21 cellular contexts compared by ENCODE assay signal in the genomic region with DNA sequence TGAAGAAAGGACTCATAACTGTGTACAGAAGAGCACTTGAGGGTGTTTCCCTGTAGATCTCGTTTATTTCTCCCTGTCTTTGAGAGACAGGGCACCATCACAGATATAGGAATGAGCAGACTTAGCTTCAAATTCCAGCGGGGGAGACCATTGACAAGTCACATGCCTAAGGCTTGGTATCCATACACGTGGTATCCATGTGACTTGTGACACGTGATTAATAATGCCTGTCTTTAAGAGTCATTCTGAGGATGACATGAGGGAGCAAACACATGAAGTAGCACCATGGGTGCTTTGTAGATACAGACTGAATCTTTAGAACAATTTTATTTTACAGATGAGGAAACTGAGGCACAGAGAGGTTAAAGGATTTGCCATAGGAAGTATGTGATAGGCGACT.
DNase-seq lines count a peak whose midpoint lies in the region; ATAC-seq, FAIRE-seq and TF ChIP-seq lines count a peak whose summit lies in the region.
"Had no signal": no experiment of that assay in that cellular context is flagged by ENCODE, and none has a peak within 500 bp of the region (broad histone marks: within the 10 kb centered on the region; RNA-seq: fewer than 3 reads in every experiment).

No MANE protein-coding gene starts in this region.

- no peaks in the 10 kb centered on the region for H3K36me3 ChIP-seq in IMR-90 (ENCODE audit: control insufficient read depth, insufficient read depth, low read length)
- H3K36me3 ChIP-seq in endodermal cell (ENCODE audit: control insufficient read depth, insufficient read depth, low read length), result no peaks in the 10 kb centered on the region
- H3K36me3 ChIP-seq: BLaER1 treated with 17β-estradiol and CSF1 and Interleukin-3, amounts not matched to agents 10 nM and 100 nM had no signal

- no peak for TF ChIP-seq EP300 in A549 (IDR thresholded peaks at IDR 0.05)

- H3K4me1 ChIP-seq in A549 (no peaks in the 10 kb centered on the region), IMR-90 (ENCODE audit: control insufficient read depth, insufficient read depth, low read length) (no peaks in the 10 kb centered on the region), endodermal cell (ENCODE audit: control insufficient read depth, insufficient read depth, low read length) (no peaks in the 10 kb centered on the region)
- H3K4me1 ChIP-seq: BLaER1 treated with 17β-estradiol and CSF1 and Interleukin-3, amounts not matched to agents 10 nM and 100 nM had no signal

- no peaks in the 10 kb centered on the region for H3K27me3 ChIP-seq in IMR-90 (ENCODE audit: control insufficient read depth, insufficient read depth, low read length)
- no peaks in the 10 kb centered on the region for H3K27me3 ChIP-seq in endodermal cell (ENCODE audit: control insufficient read depth, insufficient read depth, low read length, poor library complexity, severe bottlenecking)
- H3K27me3 ChIP-seq: BLaER1 treated with 17β-estradiol and CSF1 and Interleukin-3, amounts not matched to agents 10 nM and 100 nM had no signal

- H2BK120ac ChIP-seq in IMR-90 (ENCODE audit: low read depth, low read length), result no peak overlapping the region

- TF ChIP-seq POLR2A in A549 (IDR thresholded peaks at IDR 0.05; ENCODE audit: low read length), result no peak
- no peak for TF ChIP-seq POLR2A in IMR-90 (IDR thresholded peaks at IDR 0.05; ENCODE audit: low read depth, low read length)

- no peak overlapping the region for H3K18ac ChIP-seq in IMR-90 (ENCODE audit: low read depth, low read length)

- no peaks in the 10 kb centered on the region for H3K9me3 Mint-ChIP-seq in endodermal cell
- H3K9me3 Mint-ChIP-seq: CD4-positive, alpha-beta T cell; CD8-positive, alpha-beta T cell had no signal

- H3K4me2 ChIP-seq in A549, result no peak overlapping the region
- no peak overlapping the region for H3K4me2 ChIP-seq in IMR-90 (ENCODE audit: low read depth, low read length)
- H3K4me2 ChIP-seq: BLaER1 treated with 17β-estradiol and CSF1 and Interleukin-3, amounts not matched to agents 10 nM and 100 nM had no signal

- ATAC-seq in A549, result no peak
- ATAC-seq in IMR-90 (ENCODE audit: low read depth), result no peak
- ATAC-seq: CD8-positive, alpha-beta T cell had no signal

- TF ChIP-seq CTCF in A549 (IDR thresholded peaks at IDR 0.05) (no peak), IMR-90 (conservative IDR thresholded peaks at IDR 0.05; ENCODE audit: low read depth, low read length) (no peak), endodermal cell (conservative IDR thresholded peaks at IDR 0.05) (no peak)

- no peak overlapping the region for H3K4ac ChIP-seq in IMR-90 (ENCODE audit: low read depth, low read length)

- 0% methylated on average over 5 of the region's 5 CpGs for WGBS in A549 (ENCODE audit: missing lambda C conversion rate)
- 53% methylated on average over 3 of the region's 5 CpGs; no CpG with 5 or more reads in 1 of the 2 experiments for WGBS in IMR-90 (ENCODE audit: extremely low coverage in 2 of 2, insufficient read length in 1 of 2), 2 experiments
- 93 to 96% methylated on average over 5 of the region's 5 CpGs for WGBS in endodermal cell (ENCODE audit: insufficient coverage in 1 of 2, insufficient read length in 1 of 2), 2 experiments

- H3K56ac ChIP-seq in IMR-90 (ENCODE audit: extremely low read depth, insufficient read depth, low read length), result no peak overlapping the region

- H2BK20ac ChIP-seq in IMR-90 (ENCODE audit: low read depth, low read length), result no peak overlapping the region

- H3K9me3 ChIP-seq in A549 (no peaks in the 10 kb centered on the region), IMR-90 (ENCODE audit: control insufficient read depth, insufficient read depth, low read length) (no peaks in the 10 kb centered on the region), endodermal cell (ENCODE audit: control insufficient read depth, low read length) (no peaks in the 10 kb centered on the region)
- H3K9me3 ChIP-seq: BLaER1 treated with 17β-estradiol and CSF1 and Interleukin-3, amounts not matched to agents 10 nM and 100 nM; Caco-2 had no signal

- H2AK5ac ChIP-seq in IMR-90 (ENCODE audit: low read depth, low read length), result no peak overlapping the region

- H3K14ac ChIP-seq in IMR-90 (replicated peaks; ENCODE audit: low read depth, low read length), result no peak overlapping the region

- H2BK15ac ChIP-seq in IMR-90 (ENCODE audit: low read depth, low read length), result no peak overlapping the region

- POLR2A ChIA-PET in A549 (lab: Yijun Ruan, JAX), result no interaction called here
- POLR2A ChIA-PET in IMR-90 (lab: Charles Lee; ENCODE audit: unreplicated experiment), result no interaction called here

- no peaks in the 10 kb centered on the region for H3K9me1 ChIP-seq in IMR-90 (ENCODE audit: insufficient read depth, low read length)

- no peak overlapping the region for H2BK5ac ChIP-seq in IMR-90 (ENCODE audit: low read depth, low read length, poor library complexity, severe bottlenecking)

- dilution Hi-C loops in IMR-90 (cut with HindIII; ENCODE audit: low sequenced_read_pairs, unreplicated experiment), result no loop called here

- H2AFZ ChIP-seq in IMR-90 (replicated peaks; ENCODE audit: low read length, poor library complexity), result no peak overlapping the region

- H3K4me1 Mint-ChIP-seq in endodermal cell, result peaks cover 4% of the 10 kb centered on the region
- H3K4me1 Mint-ChIP-seq: B cell had no signal

- FAIRE-seq in A549 (lab: Jason Lieb, UNC), result no peak
- FAIRE-seq: A204.1, D721Med, G401.6, GM12891, GM19239 had no signal

- H4K20me1 ChIP-seq in IMR-90 (ENCODE audit: insufficient read depth, low read length), result no peaks in the 10 kb centered on the region
- H4K20me1 ChIP-seq: BLaER1 treated with 17β-estradiol and CSF1 and Interleukin-3, amounts not matched to agents 10 nM and 100 nM had no signal

- H4K8ac ChIP-seq in IMR-90 (ENCODE audit: low read depth in 2 of 2, low read length in 2 of 2), result no peak overlapping the region

- CTCF ChIA-PET in A549 (lab: Yijun Ruan, JAX) (no interaction called here), IMR-90 (lab: Yijun Ruan, JAX) (no interaction called here)

- no TSS peak for BruUV-seq in IMR-90 (replicated peaks; lab: Mats Ljungman, UMichigan)

- no peaks in the 10 kb centered on the region for H3K36me3 Mint-ChIP-seq in endodermal cell (ENCODE audit: low read depth)
- H3K36me3 Mint-ChIP-seq: CD8-positive, alpha-beta T cell had no signal

- H3K4me3 Mint-ChIP-seq in endodermal cell, result no peak overlapping the region
- H3K4me3 Mint-ChIP-seq: B cell; CD4-positive, alpha-beta T cell; CD8-positive, alpha-beta T cell had no signal

- no peak overlapping the region for H4K91ac ChIP-seq in IMR-90 (ENCODE audit: insufficient read depth, low read depth, low read length)

- no peak overlapping the region for H3K27ac Mint-ChIP-seq in endodermal cell
- H3K27ac Mint-ChIP-seq: B cell; CD4-positive, alpha-beta T cell; CD8-positive, alpha-beta T cell had no signal

- H2AK9ac ChIP-seq in IMR-90 (replicated peaks; ENCODE audit: low read depth, low read length, poor library complexity), result no peak overlapping the region

- H3K27ac ChIP-seq in A549 (no peak overlapping the region), IMR-90 (ENCODE audit: insufficient read depth, low read length) (no peak overlapping the region), endodermal cell (ENCODE audit: low read depth, low read length) (no peak overlapping the region)
- H3K27ac ChIP-seq: BLaER1 treated with 17β-estradiol and CSF1 and Interleukin-3, amounts not matched to agents 10 nM and 100 nM; C4-2B had no signal

- H3K9ac ChIP-seq in IMR-90 (ENCODE audit: low read depth, low read length) (no peak overlapping the region), endodermal cell (ENCODE audit: extremely low read depth, low read length, poor library complexity, severe bottlenecking) (no peak overlapping the region)
- H3K9ac ChIP-seq: BLaER1 treated with 17β-estradiol and CSF1 and Interleukin-3, amounts not matched to agents 10 nM and 100 nM had no signal

- no peaks in the 10 kb centered on the region for H3K79me1 ChIP-seq in IMR-90 (ENCODE audit: low read depth in 1 of 2, low read length in 2 of 2)

- TF ChIP-seq RAD21 in A549 (conservative IDR thresholded peaks at IDR 0.05 in 1 of 2, IDR thresholded peaks at IDR 0.05 in 1 of 2), result no peak
- TF ChIP-seq RAD21 in IMR-90 (IDR thresholded peaks at IDR 0.05; ENCODE audit: low read length), result no peak

- no peak overlapping the region for H3K23ac ChIP-seq in IMR-90 (ENCODE audit: low read depth, low read length)

- in situ Hi-C loops in IMR-90 (cut with MboI; ENCODE audit: low sequenced_read_pairs), result no loop called here

- H3K4me3 ChIP-seq in A549, result no peak overlapping the region
- no peak overlapping the region for H3K4me3 ChIP-seq in IMR-90 (ENCODE audit: insufficient read depth, low read depth, low read length)
- no peak overlapping the region for H3K4me3 ChIP-seq in endodermal cell (ENCODE audit: low read length)
- H3K4me3 ChIP-seq: BLaER1 treated with 17β-estradiol and CSF1 and Interleukin-3, amounts not matched to agents 10 nM and 100 nM had no signal

- DNase-seq in A549 (ENCODE audit: low read depth in 1 of 2, low spot score in 1 of 2) (no peak), IMR-90 (no peak), endodermal cell (peak; percentile 11), ureter (ENCODE audit: low spot score) (no peak), LoVo (ENCODE audit: low spot score) (no peak)
- DNase-seq: 8988T; AML-193; Caco-2; Calu3; CD4-positive, alpha-beta T cell; CD8-positive, alpha-beta T cell; DMS79 treated with DMSO at 0.1 percent for 48 hours; GF-D8 had no signal

- H3K27me3 Mint-ChIP-seq in endodermal cell (ENCODE audit: insufficient read depth), result no peaks in the 10 kb centered on the region

- intact Hi-C loops in IMR-90 (cut with micrococcal nuclease), result no loop called here

- no peak overlapping the region for H4K5ac ChIP-seq in IMR-90 (ENCODE audit: low read depth, low read length)

TF ChIP-seq in A549, 52 proteins besides CTCF, POLR2A, EP300 and RAD21:
- TF ChIP-seq RNF2 (IDR thresholded peaks at IDR 0.05; ENCODE audit: borderline replicate concordance, low read depth) (no peak), USF2 (IDR thresholded peaks at IDR 0.05) (peak; percentile 70)

TF ChIP-seq in IMR-90, 13 proteins besides CTCF, POLR2A, EP300 and RAD21:
- TF ChIP-seq MXI1 (IDR thresholded peaks at IDR 0.05; ENCODE audit: borderline replicate concordance, low read depth, low read length) (no peak), USF2 (IDR thresholded peaks at IDR 0.05; ENCODE audit: low read depth, low read length) (peak; percentile 27; the same call in 1 of the 2 replicates)
TF ChIP-seq in IMR-90: peak in this region for 1.
